Comparison of ENCODE assay signal across 8 cellular contexts in genomic region chrX:101407748-101408529, GRCh38. TPM values are rescaled to one million over a fixed set of nuclear protein-coding genes. Genes with fewer than 3 reads are reported as not detected.
DNase-seq lines count a peak whose midpoint lies in the region; ATAC-seq and TF ChIP-seq lines count a peak whose summit lies in the region.

Gene GLA, minus strand, starts transcription at chrX:101407925. Its CDS starts 22 bp downstream, at chrX:101407903.
Gene HNRNPH2, plus strand, starts transcription at chrX:101408222. Its CDS starts 3,767 bp downstream, at chrX:101411989.

- peak within 1 kb of the TSS; percentile 97 for H3K27ac ChIP-seq in AG04450 (ENCODE audit: low read depth, low read length)
- peak within 1 kb of the TSS; percentile 97 for H3K27ac ChIP-seq in caudate nucleus (ENCODE audit: low read depth, low read length)

- peak; percentile 96 for ATAC-seq in GM18909 (IDR thresholded peaks at IDR 0.05; ENCODE audit: poor library complexity, unreplicated experiment)
- ATAC-seq in HG03196 (IDR thresholded peaks at IDR 0.05; ENCODE audit: unreplicated experiment): peak; percentile 96
- ATAC-seq in activated B cell treated with CpG ODN at 0.5 μM for 24 hours (ENCODE audit: low read depth): peak; percentile 86

- TF ChIP-seq CTCF in AG04450 (IDR thresholded peaks at IDR 0.05; ENCODE audit: low read depth, low read length) (peak; percentile 21; the same call in 1 of the 2 replicates), activated B cell treated with CpG ODN at 0.5 μM for 24 hours (IDR thresholded peaks at IDR 0.05) (no peak)

- no peaks in the 10 kb centered on the region for H3K27me3 Mint-ChIP-seq in activated B cell treated with CpG ODN at 0.5 μM for 24 hours
- H3K27me3 Mint-ChIP-seq in immature natural killer cell (ENCODE audit: low read depth in 3 of 3): peaks cover 3 to 20% (median 10%) of the 10 kb centered on the region in 3 donors

- CTCF ChIA-PET in AG04450 (lab: Charles Lee): no interaction called here
- CTCF ChIA-PET in activated B cell treated with CpG ODN at 0.5 μM for 24 hours (lab: Charles Lee): interaction anchor here (1.3 kb wide), 1 partner anchor 17 kb away, joined by 8 read pairs; the partner anchor contains the start of gene RPL36A

- intact Hi-C loops in activated B cell treated with CpG ODN at 0.5 μM for 24 hours (cut with micrococcal nuclease): loop anchor here (1.0 to 10.0 kb wide), 8 partner anchors 12 to 1244 kb away; partner anchors contain the start of genes BTK, CSTF2, GPRASP1 and TIMM8A

- H3K4me1 Mint-ChIP-seq in activated B cell treated with CpG ODN at 0.5 μM for 24 hours (peaks cover 37% of the 10 kb centered on the region), immature natural killer cell (peaks cover 22 to 46% of the 10 kb centered on the region in 2 donors)

- POLR2A ChIA-PET in AG04450 (lab: Yijun Ruan, JAX) (interaction anchor here (1.5 kb wide), 1 partner anchor 17 kb away, joined by 7 read pairs; the partner anchor contains the start of gene RPL36A), activated B cell treated with CpG ODN at 0.5 μM for 24 hours (lab: Charles Lee) (interaction anchor here (0.7 to 1.6 kb wide), 10 partner anchors 11 to 525 kb away, joined by 3 to 12 read pairs (median 4); partner anchors contain the start of genes RPL36A, TIMM8A and ZMAT1)

- no peaks in the 10 kb centered on the region for H3K9me3 ChIP-seq in AG04450 (ENCODE audit: control insufficient read depth, insufficient read depth, low read length)

- peaks cover 38% of the 10 kb centered on the region for H3K36me3 Mint-ChIP-seq in activated B cell treated with CpG ODN at 0.5 μM for 24 hours (ENCODE audit: low read depth)
- H3K36me3 Mint-ChIP-seq in immature natural killer cell: no peaks in the 10 kb centered on the region

- H3K4me3 Mint-ChIP-seq in activated B cell treated with CpG ODN at 0.5 μM for 24 hours (peak within 1 kb of the TSS; percentile 88), immature natural killer cell (peak within 1 kb of the TSS; percentile 90 to 97 (median 91))

- H3K4me3 ChIP-seq in AG04450 (ENCODE audit: low read depth, low read length): peak within 1 kb of the TSS; percentile 85

- DNase-seq in AG04450 (ENCODE audit: low read depth, low spot score) (peak; percentile 95), NCI-H345 (lab: John Stamatoyannopoulos, UW) (peak; percentile 98), activated B cell treated with CpG ODN at 0.5 μM for 24 hours (peak; percentile 71), caudate nucleus (lab: John Stamatoyannopoulos, UW) (peak; percentile 41 to 97 (median 82)), immature natural killer cell (peak; percentile 87 to 92 (median 90)), smooth muscle cell of the brain vasculature (ENCODE audit: low read depth, low spot score) (peak; percentile 91)

- H3K27me3 ChIP-seq in AG04450 (ENCODE audit: control insufficient read depth, insufficient read depth, low read length): no peaks in the 10 kb centered on the region

- H3K9me3 Mint-ChIP-seq in activated B cell treated with CpG ODN at 0.5 μM for 24 hours: no peaks in the 10 kb centered on the region
- H3K9me3 Mint-ChIP-seq in immature natural killer cell: no peaks in the 10 kb centered on the region

- H3K27ac Mint-ChIP-seq in activated B cell treated with CpG ODN at 0.5 μM for 24 hours: peak within 1 kb of the TSS; percentile 99
- H3K27ac Mint-ChIP-seq in immature natural killer cell: peak within 1 kb of the TSS; percentile 97 to 100 (median 100)

RNA-seq across cellular contexts. Expression of gene GLA, which starts in this region (rescaled TPM):
- polyA plus RNA-seq in AG04450 (2011; rRNA removed) (30.0 and 33.8 TPM in 2 replicates), immature natural killer cell (10 to 100 TPM; 19.3 to 23.6 (median 22.7) TPM)
- 11.4 and 11.7 TPM in 2 replicates for polyA minus RNA-seq in AG04450 (2011; rRNA and poly(A)+ RNA removed)
- total RNA-seq in activated B cell treated with CpG ODN at 0.5 μM for 24 hours: 32.0 and 32.2 TPM in 2 replicates

RNA-seq across cellular contexts. Expression of gene HNRNPH2, which starts in this region (rescaled TPM):
- polyA plus RNA-seq in AG04450 (2011; rRNA removed): 58.6 and 64.8 TPM in 2 replicates
- polyA minus RNA-seq in AG04450 (2011; rRNA and poly(A)+ RNA removed): 26.7 and 36.0 TPM in 2 replicates
- total RNA-seq in activated B cell treated with CpG ODN at 0.5 μM for 24 hours: 70.5 and 76.9 TPM in 2 replicates
- 100 to 1,000 TPM in 2 of 3 donors, 10 to 100 TPM in 1; 80.6 to 188 (median 120) TPM for polyA plus RNA-seq in immature natural killer cell

Comparison
In these comparisons a context has a peak if more than half of its experiments do, and no peak if none do; other contexts are left out.
1. Peak in every context shown above with its lines: DNase-seq, ATAC-seq, H3K4me3 ChIP-seq and H3K27ac ChIP-seq.